In the genomic region with DNA sequence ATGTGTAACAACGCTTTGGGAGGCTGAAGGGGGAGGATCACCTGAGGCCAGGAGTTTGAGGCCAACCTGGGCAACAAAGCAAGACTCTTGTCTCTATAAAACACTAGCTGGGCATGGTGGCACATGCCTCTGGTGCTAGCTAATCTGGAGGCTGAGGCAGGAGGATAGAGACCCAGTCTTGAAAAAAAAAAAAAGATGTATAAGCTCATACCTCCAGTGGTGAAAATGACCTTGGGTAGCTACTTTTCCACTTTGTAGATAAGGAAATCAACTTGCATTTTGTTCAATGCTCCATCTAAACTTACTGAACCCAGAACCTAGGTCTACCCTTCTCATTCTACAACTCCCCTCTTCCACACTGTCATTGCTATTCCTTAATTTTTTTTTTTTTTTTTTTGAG, we compare ENCODE assay signal across 20 cellular contexts.
"Had no signal": no experiment of that assay in that cellular context is flagged by ENCODE, and none has a peak within 500 bp of the region (broad histone marks: within the 10 kb centered on the region; RNA-seq: fewer than 3 reads in every experiment).

No MANE protein-coding gene starts in this region.

- H3K27ac ChIP-seq: gastroesophageal sphincter, left lung, tibial artery had no signal

- ATAC-seq: gastroesophageal sphincter, left lung, mucosa of descending colon had no signal

- H3K4me3 ChIP-seq: gastroesophageal sphincter, left lung, mucosa of descending colon, skin epidermis, tibial artery had no signal

- H3K27me3 Mint-ChIP-seq: activated CD4-positive, alpha-beta T cell treated with anti-CD3 and anti-CD28 coated beads, Interleukin-2, amount 10 ng/mL, durations not matched to agents 7 days and 5 days; activated naive CD8-positive, alpha-beta T cell; brain; memory B cell had no signal

- H3K9me3 Mint-ChIP-seq: brain, memory B cell had no signal

- FAIRE-seq: kidney, urothelium cell line had no signal

- H3K4me3 Mint-ChIP-seq: activated CD4-positive, alpha-beta T cell treated with anti-CD3 and anti-CD28 coated beads, Interleukin-2, amount 10 ng/mL, durations not matched to agents 7 days and 5 days; activated naive CD8-positive, alpha-beta T cell; memory B cell; naive thymus-derived CD4-positive, alpha-beta T cell had no signal

- DNase-seq: activated CD4-positive, alpha-beta T cell treated with anti-CD3 and anti-CD28 coated beads, Interleukin-2, amount 10 ng/mL, durations not matched to agents 7 days and 5 days; activated gamma-delta T cell treated with Interleukin-2 at 50 U/mL for 16 hours; amniotic stem cell; central memory CD4-positive, alpha-beta T cell; effector memory CD4-positive, alpha-beta T cell; kidney; left lung; mucosa of descending colon; naive thymus-derived CD4-positive, alpha-beta T cell; right cardiac atrium; stimulated activated CD4-positive, alpha-beta T cell treated with anti-CD3 and anti-CD28 coated beads, Interleukin-4, amount 100 ng/mL, for 24 hours; stimulated activated naive CD4-positive, alpha-beta T cell; tibial artery had no signal

- H3K9me3 ChIP-seq: gastroesophageal sphincter, left lung, mucosa of descending colon, tibial artery had no signal

- H3K27me3 ChIP-seq: gastroesophageal sphincter, left lung, neutrophil, tibial artery had no signal

- H3K27ac Mint-ChIP-seq: activated CD4-positive, alpha-beta T cell treated with anti-CD3 and anti-CD28 coated beads, Interleukin-2, amount 10 ng/mL, durations not matched to agents 7 days and 5 days; activated naive CD8-positive, alpha-beta T cell; memory B cell had no signal
